In genomic region chr3:189563841-189564563, GRCh38 we compare ENCODE assay signal across 8 cellular contexts.
DNase-seq lines count a peak whose midpoint lies in the region; ATAC-seq and TF ChIP-seq lines count a peak whose summit lies in the region.

No MANE protein-coding gene starts in this region.

- H3K36me3 Mint-ChIP-seq in T-helper 1 cell treated with Interleukin-12 subunit alpha and Interleukin-12 subunit beta and Interleukin-4 antibody, amounts not matched to agents 30 μg/mL and 1 μg/mL, for 36 hours (ENCODE audit: low read depth), result no peaks in the 10 kb centered on the region

- 0 out of 2 replicates have a peak, but pooled peaks have one; percentile 1 for TF ChIP-seq CTCF in AG10803 (conservative IDR thresholded peaks at IDR 0.05; ENCODE audit: low read length)

- no peaks in the 10 kb centered on the region for H3K9me3 Mint-ChIP-seq in T-helper 1 cell treated with Interleukin-12 subunit alpha and Interleukin-12 subunit beta and Interleukin-4 antibody, amounts not matched to agents 30 μg/mL and 1 μg/mL, for 36 hours

- peak; percentile 74 for ATAC-seq in GM19372 (IDR thresholded peaks at IDR 0.05; ENCODE audit: low read depth, unreplicated experiment)
- peak; percentile 87 for ATAC-seq in HG03196 (IDR thresholded peaks at IDR 0.05; ENCODE audit: unreplicated experiment)

- peak overlapping the region; percentile 18 for H3K27ac Mint-ChIP-seq in T-helper 1 cell treated with Interleukin-12 subunit alpha and Interleukin-12 subunit beta and Interleukin-4 antibody, amounts not matched to agents 30 μg/mL and 1 μg/mL, for 36 hours

- H3K4me3 Mint-ChIP-seq in T-helper 1 cell treated with Interleukin-12 subunit alpha and Interleukin-12 subunit beta and Interleukin-4 antibody, amounts not matched to agents 30 μg/mL and 1 μg/mL, for 36 hours, result peak overlapping the region; percentile 8

- H3K4me1 Mint-ChIP-seq in T-helper 1 cell treated with Interleukin-12 subunit alpha and Interleukin-12 subunit beta and Interleukin-4 antibody, amounts not matched to agents 30 μg/mL and 1 μg/mL, for 36 hours (ENCODE audit: low read depth), result peaks cover 28% of the 10 kb centered on the region

- H3K4me3 ChIP-seq in AG10803 (ENCODE audit: low read length), result no peak overlapping the region

- DNase-seq in AG10803 (ENCODE audit: low read depth), result peak; percentile 88
- DNase-seq in kidney tubule cell (ENCODE audit: low spot score), result peak; percentile 96
- no peak for DNase-seq in NCI-H146 (lab: John Stamatoyannopoulos, UW)
- DNase-seq in effector CD4-positive, alpha-beta T cell, result no peak
- DNase-seq in SHP77 (lab: John Stamatoyannopoulos, UW), result no peak

- H3K27me3 Mint-ChIP-seq in T-helper 1 cell treated with Interleukin-12 subunit alpha and Interleukin-12 subunit beta and Interleukin-4 antibody, amounts not matched to agents 30 μg/mL and 1 μg/mL, for 36 hours (ENCODE audit: low read depth), result no peaks in the 10 kb centered on the region

Comparison
In these comparisons a context has a peak if more than half of its experiments do, and no peak if none do; other contexts are left out.
1. DNase-seq: peak in AG10803 (single experiment) and kidney tubule cell (single experiment); none in NCI-H146 (single experiment), effector CD4-positive, alpha-beta T cell (single experiment) and SHP77 (0 of 2).